Comparison of ENCODE assay signal across 10 cellular contexts in genomic region chr3:148158210-148158609, GRCh38.
DNase-seq lines count a peak whose midpoint lies in the region; ATAC-seq and TF ChIP-seq lines count a peak whose summit lies in the region.
"Had no signal": no experiment of that assay in that cellular context is flagged by ENCODE, and none has a peak within 500 bp of the region (broad histone marks: within the 10 kb centered on the region; RNA-seq: fewer than 3 reads in every experiment).

No MANE protein-coding gene starts in this region.

- H4K20me1 ChIP-seq in GM23248 (ENCODE audit: insufficient read depth): no peaks in the 10 kb centered on the region

- no peak overlapping the region for H3K9ac ChIP-seq in GM23248

- H3K4me3 ChIP-seq in GM23248 (no peak overlapping the region), fibroblast of pulmonary artery (replicated peaks; ENCODE audit: low read depth, low read length) (no peak overlapping the region), retinal pigment epithelial cell (ENCODE audit: low read length) (no peak overlapping the region), ascending aorta (no peak overlapping the region)
- H3K4me3 ChIP-seq: heart left ventricle, stomach had no signal

- intact Hi-C loops in ascending aorta (cut with DNase I): no loop called here

- in situ Hi-C loops in GM23248 (cut with MboI): no loop called here

- H3K27ac ChIP-seq in GM23248 (no peak overlapping the region), RWPE1 (no peak overlapping the region), ascending aorta (no peak overlapping the region)
- H3K27ac ChIP-seq: heart left ventricle, stomach had no signal

- CTCF ChIA-PET in RWPE1 (lab: Yijun Ruan, JAX): no interaction called here

- H3K4me1 ChIP-seq in GM23248 (ENCODE audit: insufficient read depth) (peaks cover 4% of the 10 kb centered on the region; the same call in 1 of the 2 replicates), ascending aorta (no peaks in the 10 kb centered on the region)
- H3K4me1 ChIP-seq: heart left ventricle, stomach had no signal

- H3K9me3 ChIP-seq in GM23248 (ENCODE audit: low read depth) (no peaks in the 10 kb centered on the region), ascending aorta (no peaks in the 10 kb centered on the region)
- H3K9me3 ChIP-seq: heart left ventricle, stomach had no signal

- POLR2A ChIA-PET in RWPE1 (lab: Yijun Ruan, JAX; ENCODE audit: low non-redundant PET): no interaction called here

- no peak overlapping the region for H2AFZ ChIP-seq in GM23248

- H3K79me2 ChIP-seq in GM23248 (ENCODE audit: insufficient read depth): no peaks in the 10 kb centered on the region

- DNase-seq in GM23248 (peak; percentile 67), RWPE1 (ENCODE audit: low spot score) (peak; percentile 20), fibroblast of pulmonary artery (ENCODE audit: low read depth) (peak; percentile 91), retinal pigment epithelial cell (ENCODE audit: low read depth) (peak; percentile 80), ascending aorta (ENCODE audit: low spot score in 2 of 2) (no peak)
- DNase-seq in activated T-cell treated with anti-CD3 and anti-CD28 coated beads, Interleukin-2, amount 50 U/mL, for 48 hours: no peak
- DNase-seq: stomach had no signal

- no peaks in the 10 kb centered on the region for H3K36me3 ChIP-seq in GM23248 (ENCODE audit: low read depth)
- H3K36me3 ChIP-seq in ascending aorta: no peaks in the 10 kb centered on the region
- H3K36me3 ChIP-seq: heart left ventricle, stomach had no signal

- no peak for ATAC-seq in HG03108 (IDR thresholded peaks at IDR 0.05; ENCODE audit: unreplicated experiment)
- ATAC-seq in HG03432 (IDR thresholded peaks at IDR 0.05; ENCODE audit: unreplicated experiment): no peak
- ATAC-seq: heart left ventricle had no signal

- TF ChIP-seq CTCF in RWPE1 (conservative IDR thresholded peaks at IDR 0.05; ENCODE audit: low read depth): no peak
- no peak for TF ChIP-seq CTCF in fibroblast of pulmonary artery (IDR thresholded peaks at IDR 0.05; ENCODE audit: low read length, missing control alignments)
- no peak for TF ChIP-seq CTCF in retinal pigment epithelial cell (conservative IDR thresholded peaks at IDR 0.05; ENCODE audit: low read depth, low read length)
- no peak for TF ChIP-seq CTCF in ascending aorta (IDR thresholded peaks at IDR 0.05)

- WGBS in GM23248 (ENCODE audit: low coverage in 1 of 2, low lambda C conversion rate in 2 of 2, missing lambda C conversion rate in 2 of 2), 2 experiments: 51 to 56% methylated on average over 3 of the region's 3 CpGs

- no peaks in the 10 kb centered on the region for H3F3A ChIP-seq in GM23248 (ENCODE audit: insufficient read depth)

- H3K27me3 ChIP-seq in GM23248 (replicated peaks; ENCODE audit: insufficient read depth) (no peaks in the 10 kb centered on the region), ascending aorta (no peaks in the 10 kb centered on the region)
- H3K27me3 ChIP-seq: heart left ventricle, stomach had no signal

- H3K9me2 ChIP-seq in GM23248 (ENCODE audit: insufficient read depth): no peaks in the 10 kb centered on the region

- no peak overlapping the region for H3K4me2 ChIP-seq in GM23248 (ENCODE audit: unreplicated experiment)

Comparison
In these comparisons a context has a peak if more than half of its experiments do, and no peak if none do; other contexts are left out.
1. DNase-seq: peak in GM23248 (single experiment), RWPE1 (single experiment), fibroblast of pulmonary artery (single experiment) and retinal pigment epithelial cell (single experiment); none in ascending aorta (0 of 2) and activated T-cell treated with anti-CD3 and anti-CD28 coated beads, Interleukin-2, amount 50 U/mL, for 48 hours (0 of 2).